8 cellular contexts compared by ENCODE assay signal in genomic region chr22:40196628-40197027, GRCh38. TPM values are rescaled to one million over a fixed set of nuclear protein-coding genes. Genes with fewer than 3 reads are reported as not detected.
DNase-seq lines count a peak whose midpoint lies in the region; ATAC-seq, FAIRE-seq and TF ChIP-seq lines count a peak whose summit lies in the region.

No MANE protein-coding gene starts in this region.

- H3K4me3 ChIP-seq in colonic mucosa (no peak overlapping the region), pancreas (no peak overlapping the region)

- CTCF ChIA-PET in HEK293T (lab: Yijun Ruan, JAX), result interaction anchor here (0.6 kb wide), 1 partner anchor 102 kb away, joined by 3 read pairs; no protein-coding TSS in a partner anchor

- peak; percentile 86 for DNase-seq in Daoy (ENCODE audit: low read depth)
- peak; percentile 67 for DNase-seq in RKO (ENCODE audit: low spot score)
- DNase-seq in colonic mucosa, result no peak
- DNase-seq in pancreas, result no peak
- no peak for DNase-seq in HEK293T (ENCODE audit: extremely low spot score)
- no peak for DNase-seq in NK-92 (lab: John Stamatoyannopoulos, UW; ENCODE audit: unreplicated experiment)
- no peak for DNase-seq in NK-92 treated with Interleukin-12 subunit alpha and Interleukin-12 subunit beta, amount 100 ng/mL, for 24 hours (lab: John Stamatoyannopoulos, UW)
- no peak for DNase-seq in Kasumi-1 (lab: John Stamatoyannopoulos, UW)

- 73 to 75% methylated on average over 3 of the region's 3 CpGs for WGBS in pancreas, 2 donors

- intact Hi-C loops in colonic mucosa (cut with DNase I), result no loop called here
- intact Hi-C loops in pancreas (cut with DNase I), result no loop called here

- no peaks in the 10 kb centered on the region for H3K36me3 ChIP-seq in colonic mucosa
- no peaks in the 10 kb centered on the region for H3K36me3 ChIP-seq in pancreas

- FAIRE-seq in pancreas (lab: Jason Lieb, UNC), result no peak

- H3K27ac ChIP-seq in colonic mucosa, result peak overlapping the region; percentile 25
- H3K27ac ChIP-seq in pancreas, result peak overlapping the region in 1 of 4 donors; percentile 10

- no peaks in the 10 kb centered on the region for H3K27me3 ChIP-seq in colonic mucosa
- no peaks in the 10 kb centered on the region for H3K27me3 ChIP-seq in pancreas

- H3K9me3 ChIP-seq in colonic mucosa, result no peaks in the 10 kb centered on the region
- no peaks in the 10 kb centered on the region for H3K9me3 ChIP-seq in pancreas

- TF ChIP-seq CTCF in colonic mucosa (IDR thresholded peaks at IDR 0.05), result no peak
- TF ChIP-seq CTCF in pancreas (IDR thresholded peaks at IDR 0.05), result no peak

- no peak overlapping the region for H3K9ac ChIP-seq in colonic mucosa (ENCODE audit: low read depth in 2 of 2, low read length in 2 of 2)

- POLR2A ChIA-PET in HEK293T (lab: Yijun Ruan, JAX), result interaction anchor here (1.0 to 1.9 kb wide), 3 partner anchors 19 to 152 kb away, joined by 3 to 6 read pairs (median 3); partner anchors contain the start of genes ADSL and TNRC6B

- no peaks in the 10 kb centered on the region for H3K4me1 ChIP-seq in colonic mucosa
- H3K4me1 ChIP-seq in pancreas, result peaks cover 14 to 22% (median 20%) of the 10 kb centered on the region in 3 donors

- peak in 3 of 4 donors; percentile 47 to 77 (median 52) for ATAC-seq in pancreas

TF ChIP-seq in HEK293T, 16 proteins besides CTCF, POLR2A, EP300 and RAD21:
- TF ChIP-seq LEF1 (IDR thresholded peaks at IDR 0.05; ENCODE audit: borderline replicate concordance) (no peak), FOXK2 (IDR thresholded peaks at IDR 0.05) (no peak), ZNF384 (IDR thresholded peaks at IDR 0.05) (no peak), NFRKB (IDR thresholded peaks at IDR 0.05) (no peak), SUZ12 (IDR thresholded peaks at IDR 0.05) (no peak), L3MBTL2 (conservative IDR thresholded peaks at IDR 0.05) (no peak), FOXA1 (IDR thresholded peaks at IDR 0.05) (no peak), PKNOX1 (IDR thresholded peaks at IDR 0.05) (no peak), HDGF (IDR thresholded peaks at IDR 0.05; ENCODE audit: borderline replicate concordance) (no peak), SP1 (IDR thresholded peaks at IDR 0.05) (no peak), ELF4 (IDR thresholded peaks at IDR 0.05) (no peak), ARNT (IDR thresholded peaks at IDR 0.05) (no peak), BHLHE40 (IDR thresholded peaks at IDR 0.05; ENCODE audit: borderline replicate concordance) (no peak), CTBP1 (IDR thresholded peaks at IDR 0.05; ENCODE audit: borderline replicate concordance) (no peak), TARDBP (IDR thresholded peaks at IDR 0.05) (no peak)

RNA-seq across cellular contexts. Expression of gene TNRC6B, which starts 18.9 kb away (rescaled TPM):
- total RNA-seq in Daoy (2014; rRNA removed; shearing (Covaris generic)), result 12.6 and 15.1 TPM in 2 replicates
- total RNA-seq in colonic mucosa, result 10 to 100 TPM; 38.7 to 47.4 TPM
- total RNA-seq in pancreas, result 10 to 100 TPM; 18.0 to 31.3 (median 22.5) TPM
- 10 to 100 TPM in 1 of 2 donors, 1 to 10 TPM in 1; 2.2 to 15.5 TPM for polyA plus RNA-seq in pancreas

Comparison
In these comparisons a context has a peak if more than half of its experiments do, and no peak if none do; other contexts are left out.
1. DNase-seq: peak in Daoy (single experiment) and RKO (single experiment); none in colonic mucosa (single experiment), pancreas (0 of 6), HEK293T (single experiment), NK-92 (single experiment), NK-92 treated with Interleukin-12 subunit alpha and Interleukin-12 subunit beta, amount 100 ng/mL, for 24 hours (single experiment) and Kasumi-1 (0 of 2).